Comparison of ENCODE assay signal across 8 cellular contexts in genomic region chr2:38146302-38146916, GRCh38.
DNase-seq lines count a peak whose midpoint lies in the region; ATAC-seq and TF ChIP-seq lines count a peak whose summit lies in the region.

No MANE protein-coding gene starts in this region.

- peaks cover 10 to 28% of the 10 kb centered on the region in 2 donors for H3K36me3 Mint-ChIP-seq in CD14-positive monocyte
- no peaks in the 10 kb centered on the region for H3K36me3 Mint-ChIP-seq in immature natural killer cell

- no peak for TF ChIP-seq CTCF in CD14-positive monocyte (IDR thresholded peaks at IDR 0.05)

- peak overlapping the region in 6 of 7 donors; percentile 92 to 99 (median 98) for H3K27ac Mint-ChIP-seq in CD14-positive monocyte
- H3K27ac Mint-ChIP-seq in immature natural killer cell = peak overlapping the region in 1 of 6 donors; percentile 6

- DNase-seq in CD14-positive monocyte (ENCODE audit: low spot score) (peak; percentile 61), amniotic epithelial cell (ENCODE audit: low read depth) (peak; percentile 96), immature natural killer cell (peak; percentile 9 to 13 (median 12)), superior temporal gyrus (ENCODE audit: extremely low spot score) (peak; percentile 38), NCI-H146 treated with DMSO at 0.1 percent for 48 hours (lab: John Stamatoyannopoulos, UW; ENCODE audit: unreplicated experiment) (no peak)

- intact Hi-C loops in CD14-positive monocyte (cut with micrococcal nuclease) = loop anchor here in 1 of 2 donors (2.0 to 5.0 kb wide), 2 partner anchors 18 to 36 kb away; no protein-coding TSS in a partner anchor

- H3K27me3 Mint-ChIP-seq in CD14-positive monocyte (ENCODE audit: low read depth in 3 of 3) (no peaks in the 10 kb centered on the region), immature natural killer cell (ENCODE audit: low read depth in 3 of 3) (peaks cover 0 to 2% (median 2%) of the 10 kb centered on the region in 3 donors)

- ATAC-seq in GM19455 (IDR thresholded peaks at IDR 0.05; ENCODE audit: unreplicated experiment) (peak; percentile 57), HG03460 (IDR thresholded peaks at IDR 0.05; ENCODE audit: unreplicated experiment) (peak; percentile 72), GM19324 (IDR thresholded peaks at IDR 0.05; ENCODE audit: low FRiP score, unreplicated experiment) (no peak)

- H3K4me3 Mint-ChIP-seq in CD14-positive monocyte = peak overlapping the region in 1 of 2 donors; percentile 9
- H3K4me3 Mint-ChIP-seq in immature natural killer cell = no peak overlapping the region

- H3K4me1 Mint-ChIP-seq in CD14-positive monocyte (peaks cover 55% of the 10 kb centered on the region), immature natural killer cell (peaks cover 0 to 9% of the 10 kb centered on the region in 2 donors)

- H3K9me3 Mint-ChIP-seq in CD14-positive monocyte = peaks cover 0 to 5% (median 0%) of the 10 kb centered on the region in 7 donors
- peaks cover 0 to 2% (median 0%) of the 10 kb centered on the region in 6 donors for H3K9me3 Mint-ChIP-seq in immature natural killer cell
